Comparison of ENCODE assay signal across 26 cellular contexts in genomic region chr12:130104114-130104513, GRCh38. TPM values are rescaled to one million over a fixed set of nuclear protein-coding genes. Genes with fewer than 3 reads are reported as not detected.
A peak's percentile ranks its signal among the peaks of the same experiment; 100 is the strongest.
DNase-seq lines count a peak whose midpoint lies in the region; ATAC-seq and TF ChIP-seq lines count a peak whose summit lies in the region.
"Had no signal": no experiment of that assay in that cellular context is flagged by ENCODE, and none has a peak within 500 bp of the region (broad histone marks: within the 10 kb centered on the region; RNA-seq: fewer than 3 reads in every experiment).

No MANE protein-coding gene starts in this region.

- peaks cover 28% of the 10 kb centered on the region for H3K4me1 Mint-ChIP-seq in mesothelial cell of epicardium
- H3K4me1 Mint-ChIP-seq in activated T-helper 1 cell treated with anti-CD3 and anti-CD28 coated beads, Interleukin-12 subunit alpha, Interleukin-12 subunit beta, Interleukin-2, Interleukin-4 antibody, amounts not matched to agents 30 ng/mL and 10 ng/mL and 1 ng/mL, durations not matched to agents 14 hours and 24 hours and 36 hours (ENCODE audit: low read depth), result no peaks in the 10 kb centered on the region
- H3K4me1 Mint-ChIP-seq: immature natural killer cell, T-helper 17 cell had no signal

- DNase-seq in NCI-H82 (lab: John Stamatoyannopoulos, UW) (peak; percentile 10), NCI-H82 treated with DMSO at 0.1 percent for 48 hours (lab: John Stamatoyannopoulos, UW; ENCODE audit: unreplicated experiment) (no peak), NCI-H69 (lab: John Stamatoyannopoulos, UW) (peak; percentile 31), mesothelial cell of epicardium (ENCODE audit: low spot score in 2 of 2, unreplicated experiment in 2 of 2) (no peak), left ventricle myocardium superior (no peak), COLO829 (ENCODE audit: low spot score) (no peak)
- DNase-seq in activated T-helper 1 cell treated with anti-CD3 and anti-CD28 coated beads, Interleukin-12 subunit alpha, Interleukin-12 subunit beta, Interleukin-2, Interleukin-4 antibody, amounts not matched to agents 30 ng/mL and 10 ng/mL and 1 ng/mL, durations not matched to agents 14 hours and 24 hours and 36 hours (ENCODE audit: low spot score), result no peak
- DNase-seq in stimulated activated naive CD8-positive, alpha-beta T cell treated with anti-CD3 and anti-CD28 coated beads, Interleukin-15, Interleukin-2, amounts not matched to agents 100 U/mL and 50 U/mL, for 24 hours, result no peak
- DNase-seq: activated CD8-positive, alpha-beta memory T cell treated with anti-CD3 and anti-CD28 coated beads for 24 hours; activated T-cell treated with anti-CD3 and anti-CD28 coated beads, Interleukin-2, amount 50 U/mL, for 1 hour; AML-193; amniotic stem cell; CD8-positive, alpha-beta T cell; effector memory CD8-positive, alpha-beta T cell; esophagus squamous epithelium; immature natural killer cell; KG1; MM.1S; mucosa of descending colon; NCI-H2107; NCI-H524 treated with DMSO at 0.1 percent for 48 hours; T-helper 17 cell; upper lobe of left lung had no signal

- H3K9me3 Mint-ChIP-seq in mesothelial cell of epicardium, result peaks cover 8% of the 10 kb centered on the region
- no peaks in the 10 kb centered on the region for H3K9me3 Mint-ChIP-seq in activated T-helper 1 cell treated with anti-CD3 and anti-CD28 coated beads, Interleukin-12 subunit alpha, Interleukin-12 subunit beta, Interleukin-2, Interleukin-4 antibody, amounts not matched to agents 30 ng/mL and 10 ng/mL and 1 ng/mL, durations not matched to agents 14 hours and 24 hours and 36 hours
- H3K9me3 Mint-ChIP-seq: immature natural killer cell had no signal

- H3K27me3 Mint-ChIP-seq in mesothelial cell of epicardium (ENCODE audit: low read depth), result peaks cover 70% of the 10 kb centered on the region
- H3K27me3 Mint-ChIP-seq in activated T-helper 1 cell treated with anti-CD3 and anti-CD28 coated beads, Interleukin-12 subunit alpha, Interleukin-12 subunit beta, Interleukin-2, Interleukin-4 antibody, amounts not matched to agents 30 ng/mL and 10 ng/mL and 1 ng/mL, durations not matched to agents 14 hours and 24 hours and 36 hours (ENCODE audit: insufficient read depth), result peaks cover 4% of the 10 kb centered on the region

- intact Hi-C loops in left ventricle myocardium superior (cut with micrococcal nuclease), result no loop called here
- intact Hi-C loops in activated T-helper 1 cell treated with anti-CD3 and anti-CD28 coated beads, Interleukin-12 subunit alpha, Interleukin-12 subunit beta, Interleukin-2, Interleukin-4 antibody, amounts not matched to agents 30 ng/mL and 10 ng/mL and 1 ng/mL, durations not matched to agents 14 hours and 24 hours and 36 hours (cut with micrococcal nuclease), result no loop called here

- no peak for TF ChIP-seq CTCF in mesothelial cell of epicardium (IDR thresholded peaks at IDR 0.05; ENCODE audit: unreplicated experiment)

- ATAC-seq in left ventricle myocardium superior, result no peak
- ATAC-seq in stimulated activated naive CD8-positive, alpha-beta T cell treated with anti-CD3 and anti-CD28 coated beads, Interleukin-15, Interleukin-2, amounts not matched to agents 100 U/mL and 50 U/mL, for 24 hours, result no peak
- ATAC-seq: CD8-positive, alpha-beta T cell; effector memory CD8-positive, alpha-beta T cell; GM12878; mucosa of descending colon; T-helper 17 cell had no signal

- H3K36me3 Mint-ChIP-seq in mesothelial cell of epicardium, result no peaks in the 10 kb centered on the region
- H3K36me3 Mint-ChIP-seq in activated T-helper 1 cell treated with anti-CD3 and anti-CD28 coated beads, Interleukin-12 subunit alpha, Interleukin-12 subunit beta, Interleukin-2, Interleukin-4 antibody, amounts not matched to agents 30 ng/mL and 10 ng/mL and 1 ng/mL, durations not matched to agents 14 hours and 24 hours and 36 hours (ENCODE audit: low read depth), result no peaks in the 10 kb centered on the region
- H3K36me3 Mint-ChIP-seq: CD8-positive, alpha-beta T cell; immature natural killer cell had no signal

- H3K4me3 Mint-ChIP-seq in mesothelial cell of epicardium, result peak overlapping the region; percentile 51
- H3K4me3 Mint-ChIP-seq in activated T-helper 1 cell treated with anti-CD3 and anti-CD28 coated beads, Interleukin-12 subunit alpha, Interleukin-12 subunit beta, Interleukin-2, Interleukin-4 antibody, amounts not matched to agents 30 ng/mL and 10 ng/mL and 1 ng/mL, durations not matched to agents 14 hours and 24 hours and 36 hours, result no peak overlapping the region
- H3K4me3 Mint-ChIP-seq: CD8-positive, alpha-beta T cell; effector memory CD8-positive, alpha-beta T cell; immature natural killer cell; T-helper 17 cell had no signal

- H3K27ac Mint-ChIP-seq in mesothelial cell of epicardium, result peak overlapping the region; percentile 49
- no peak overlapping the region for H3K27ac Mint-ChIP-seq in activated T-helper 1 cell treated with anti-CD3 and anti-CD28 coated beads, Interleukin-12 subunit alpha, Interleukin-12 subunit beta, Interleukin-2, Interleukin-4 antibody, amounts not matched to agents 30 ng/mL and 10 ng/mL and 1 ng/mL, durations not matched to agents 14 hours and 24 hours and 36 hours
- H3K27ac Mint-ChIP-seq: CD8-positive, alpha-beta T cell; effector memory CD8-positive, alpha-beta T cell; immature natural killer cell; T-helper 17 cell had no signal

RNA-seq across cellular contexts. Expression of gene FZD10, which starts 58.1 kb away (rescaled TPM):
- total RNA-seq in mesothelial cell of epicardium (1.8 to 2.5 TPM (median 2.4 TPM) in 3 replicates), left ventricle myocardium superior (0.07 TPM)
- total RNA-seq in activated T-helper 1 cell treated with anti-CD3 and anti-CD28 coated beads, Interleukin-12 subunit alpha, Interleukin-12 subunit beta, Interleukin-2, Interleukin-4 antibody, amounts not matched to agents 30 ng/mL and 10 ng/mL and 1 ng/mL, durations not matched to agents 14 hours and 24 hours and 36 hours, result not detected in 2 replicates
- total RNA-seq: CD8-positive, alpha-beta T cell; GM12878; HT-29; liver; T-helper 17 cell had no signal

Comparison
In these comparisons a context has a peak if more than half of its experiments do, and no peak if none do; other contexts are left out.
1. DNase-seq: peak in NCI-H82 (single experiment) and NCI-H69 (single experiment); none in NCI-H82 treated with DMSO at 0.1 percent for 48 hours (single experiment), mesothelial cell of epicardium (0 of 2), left ventricle myocardium superior (single experiment), activated T-helper 1 cell treated with anti-CD3 and anti-CD28 coated beads, Interleukin-12 subunit alpha, Interleukin-12 subunit beta, Interleukin-2, Interleukin-4 antibody, amounts not matched to agents 30 ng/mL and 10 ng/mL and 1 ng/mL, durations not matched to agents 14 hours and 24 hours and 36 hours (single experiment), COLO829 (single experiment) and stimulated activated naive CD8-positive, alpha-beta T cell treated with anti-CD3 and anti-CD28 coated beads, Interleukin-15, Interleukin-2, amounts not matched to agents 100 U/mL and 50 U/mL, for 24 hours (single experiment).